In the genomic region with DNA sequence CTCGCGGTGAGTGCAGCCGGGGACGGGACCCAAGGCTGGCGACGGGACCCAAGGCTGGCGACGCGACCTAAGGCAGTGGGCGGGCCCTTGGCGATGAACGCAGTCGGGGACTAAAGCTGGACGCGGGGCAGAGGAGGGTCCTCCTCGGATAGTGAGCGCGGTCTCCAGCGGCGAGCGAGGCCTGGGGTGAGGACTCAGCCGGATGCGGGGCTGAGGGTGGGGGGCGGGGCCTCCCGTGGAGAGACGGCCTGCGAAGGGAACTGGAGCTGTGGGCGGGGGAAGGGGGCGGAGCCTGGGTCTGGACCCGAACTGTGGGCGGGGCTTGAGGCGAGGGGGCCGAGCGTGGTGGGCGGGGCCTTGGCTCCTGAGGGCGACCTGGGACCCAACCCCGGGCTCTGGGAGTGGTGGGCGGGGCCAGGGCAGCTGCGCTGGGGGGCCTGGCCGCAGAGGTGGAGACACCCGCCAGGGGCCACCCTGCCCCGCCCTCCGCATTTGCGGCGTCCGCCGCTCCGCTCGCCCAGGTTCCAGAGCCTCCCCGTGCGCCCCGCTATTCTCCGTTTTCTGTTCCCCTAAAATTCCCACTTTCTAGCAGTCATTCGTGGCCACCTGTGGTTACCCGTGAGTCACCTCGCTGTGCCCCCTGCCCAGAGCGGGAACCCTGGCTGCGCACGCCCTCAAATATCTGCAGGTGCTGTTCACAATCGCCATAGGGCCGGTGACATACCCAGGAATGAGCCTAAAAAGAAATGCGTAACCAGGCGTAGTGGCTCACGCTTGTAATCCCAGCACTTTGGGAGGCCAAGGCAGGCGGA, we compare ENCODE assay signal across 8 cellular contexts. TPM values are rescaled to one million over a fixed set of nuclear protein-coding genes. Genes with fewer than 3 reads are reported as not detected.
A peak's percentile ranks its signal among the peaks of the same experiment; 100 is the strongest.
DNase-seq lines count a peak whose midpoint lies in the region; ATAC-seq and TF ChIP-seq lines count a peak whose summit lies in the region.

No MANE protein-coding gene starts in this region.

- POLR2A ChIA-PET in activated CD4-positive, alpha-beta T cell treated with anti-CD3 and anti-CD28 coated beads for 36 hours (lab: Charles Lee), result interaction anchor here (0.6 to 1.7 kb wide), 9 partner anchors 9 to 549 kb away, joined by 3 to 23 read pairs (median 3); a partner anchor contains a TSS

- DNase-seq in Ammon's horn (ENCODE audit: low spot score) (peak; percentile 98), NCI-H460 (ENCODE audit: extremely low read depth, low read depth) (peak; percentile 95), chondrocyte (ENCODE audit: low spot score) (peak; percentile 97), kidney glomerular epithelial cell (lab: John Stamatoyannopoulos, UW) (peak; percentile 92)
- peak; percentile 100 for DNase-seq in activated CD4-positive, alpha-beta T cell treated with anti-CD3 and anti-CD28 coated beads for 36 hours
- DNase-seq in stimulated activated CD4-positive, alpha-beta T cell treated with anti-CD3 and anti-CD28 coated beads, Interleukin-15, amount 100 ng/mL, for 24 hours, result peak; percentile 100

- peak; percentile 53 for TF ChIP-seq POLR2A in GM19193 (IDR thresholded peaks at IDR 0.05; ENCODE audit: extremely low read depth, insufficient read depth, insufficient read length)

- peak overlapping the region; percentile 81 for H3K4me3 Mint-ChIP-seq in activated CD4-positive, alpha-beta T cell treated with anti-CD3 and anti-CD28 coated beads for 36 hours
- peak overlapping the region; percentile 80 for H3K4me3 Mint-ChIP-seq in chondrocyte (ENCODE audit: unreplicated experiment)

- ATAC-seq in HG03378 (IDR thresholded peaks at IDR 0.05; ENCODE audit: unreplicated experiment), result peak; percentile 38
- peak; percentile 80 for ATAC-seq in activated CD4-positive, alpha-beta T cell treated with anti-CD3 and anti-CD28 coated beads for 36 hours

- no peaks in the 10 kb centered on the region for H3K27me3 Mint-ChIP-seq in activated CD4-positive, alpha-beta T cell treated with anti-CD3 and anti-CD28 coated beads for 36 hours
- no peaks in the 10 kb centered on the region for H3K27me3 Mint-ChIP-seq in chondrocyte (ENCODE audit: low read depth)

- H3K27ac Mint-ChIP-seq in activated CD4-positive, alpha-beta T cell treated with anti-CD3 and anti-CD28 coated beads for 36 hours, result peak overlapping the region; percentile 86
- peak overlapping the region; percentile 87 for H3K27ac Mint-ChIP-seq in chondrocyte (ENCODE audit: unreplicated experiment)

- peaks cover 41% of the 10 kb centered on the region for H3K4me1 Mint-ChIP-seq in activated CD4-positive, alpha-beta T cell treated with anti-CD3 and anti-CD28 coated beads for 36 hours
- peaks cover 17% of the 10 kb centered on the region for H3K4me1 Mint-ChIP-seq in chondrocyte (ENCODE audit: low read depth)

- TF ChIP-seq CTCF in chondrocyte (IDR thresholded peaks at IDR 0.05), result no peak

- H3K9me3 Mint-ChIP-seq in activated CD4-positive, alpha-beta T cell treated with anti-CD3 and anti-CD28 coated beads for 36 hours (ENCODE audit: low read depth), result no peaks in the 10 kb centered on the region
- H3K9me3 Mint-ChIP-seq in chondrocyte (ENCODE audit: low read depth), result no peaks in the 10 kb centered on the region

- intact Hi-C loops in activated CD4-positive, alpha-beta T cell treated with anti-CD3 and anti-CD28 coated beads for 36 hours (cut with DNase I, micrococcal nuclease), result loop anchor here (1.0 to 5.0 kb wide), 14 partner anchors 13 to 624 kb away; a partner anchor contains a TSS

- CTCF ChIA-PET in activated CD4-positive, alpha-beta T cell treated with anti-CD3 and anti-CD28 coated beads for 36 hours (lab: Charles Lee), result interaction anchor here (0.6 to 1.0 kb wide), 3 partner anchors 10 to 13 kb away, joined by 3 to 11 read pairs (median 3); a partner anchor contains a TSS

- peaks cover 7% of the 10 kb centered on the region for H3K36me3 Mint-ChIP-seq in activated CD4-positive, alpha-beta T cell treated with anti-CD3 and anti-CD28 coated beads for 36 hours (ENCODE audit: low read depth)
- H3K36me3 Mint-ChIP-seq in chondrocyte (ENCODE audit: low read depth), result no peaks in the 10 kb centered on the region

RNA-seq across cellular contexts. Expression of a gene that starts 0.5 kb away (rescaled TPM):
- total RNA-seq in NCI-H460 (2014; rRNA removed; shearing (Covaris generic)), result 16.0 and 17.1 TPM in 2 replicates
- 76.5 and 86.4 TPM in 2 replicates for polyA plus RNA-seq in NCI-H460 (2014; cell fraction: nucleus; rRNA removed)
- total RNA-seq in activated CD4-positive, alpha-beta T cell treated with anti-CD3 and anti-CD28 coated beads for 36 hours, result 10 to 100 TPM; 20.0 to 28.1 TPM
- total RNA-seq in chondrocyte, result 26.1 to 31.0 TPM (median 26.2 TPM) in 3 replicates

RNA-seq across cellular contexts. Expression of a gene that starts 13.2 kb away (rescaled TPM):
- 30.6 and 30.7 TPM in 2 replicates for total RNA-seq in NCI-H460 (2014; rRNA removed; shearing (Covaris generic))
- polyA plus RNA-seq in NCI-H460 (2014; cell fraction: nucleus; rRNA removed), result 67.9 and 78.7 TPM in 2 replicates
- total RNA-seq in activated CD4-positive, alpha-beta T cell treated with anti-CD3 and anti-CD28 coated beads for 36 hours, result 10 to 100 TPM; 30.6 to 32.9 TPM
- 82.6 to 89.5 TPM (median 87.1 TPM) in 3 replicates for total RNA-seq in chondrocyte

RNA-seq across cellular contexts. Expression of a gene that starts 53.0 kb away (rescaled TPM):
- 15.3 and 16.2 TPM in 2 replicates for total RNA-seq in NCI-H460 (2014; rRNA removed; shearing (Covaris generic))
- 37.4 and 44.5 TPM in 2 replicates for polyA plus RNA-seq in NCI-H460 (2014; cell fraction: nucleus; rRNA removed)
- 10 to 100 TPM; 18.9 to 23.2 TPM for total RNA-seq in activated CD4-positive, alpha-beta T cell treated with anti-CD3 and anti-CD28 coated beads for 36 hours
- total RNA-seq in chondrocyte, result 52.7 to 54.3 TPM (median 53.1 TPM) in 3 replicates

Comparison
In these comparisons a context has a peak if more than half of its experiments do, and no peak if none do; other contexts are left out.
1. Peak in every context shown above with its lines: DNase-seq and ATAC-seq.